In the genomic region with DNA sequence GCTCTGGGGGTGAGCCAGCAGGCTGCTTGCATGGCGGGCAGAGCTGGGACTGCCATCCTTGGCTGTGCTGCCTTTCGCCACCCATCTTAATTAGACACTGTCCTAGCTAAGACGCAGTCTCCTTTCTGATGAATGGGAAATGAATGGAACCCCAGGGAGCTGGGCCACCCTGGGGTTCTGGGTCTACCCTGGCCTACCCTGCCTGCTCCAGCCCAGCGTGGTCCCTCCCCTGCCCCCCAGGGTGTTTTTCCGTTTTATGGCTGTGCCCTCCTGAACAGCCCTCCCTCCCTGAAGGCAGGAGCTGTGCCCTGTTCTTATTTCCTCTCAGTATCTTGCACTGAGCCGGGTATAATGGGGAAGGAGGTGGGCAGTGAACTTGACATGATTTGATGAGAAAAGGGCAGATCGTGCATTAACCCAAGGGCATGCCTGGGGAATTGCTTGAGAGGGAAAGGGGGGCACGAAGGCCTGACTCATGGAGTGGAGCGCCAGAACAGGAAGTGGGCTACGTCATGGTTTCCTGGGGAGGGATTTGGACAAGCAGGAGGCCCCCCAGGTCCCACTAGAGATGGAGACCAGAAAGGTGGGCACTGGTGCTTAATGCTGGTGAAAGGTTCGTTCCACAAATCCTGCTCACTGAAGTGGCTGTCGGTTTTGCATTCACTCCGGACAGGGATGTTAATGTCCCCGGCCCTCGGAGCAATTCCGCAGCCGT, we compare ENCODE assay signal across 17 cellular contexts.
DNase-seq lines count a peak whose midpoint lies in the region; ATAC-seq and TF ChIP-seq lines count a peak whose summit lies in the region.
"Had no signal": no experiment of that assay in that cellular context is flagged by ENCODE, and none has a peak within 500 bp of the region (broad histone marks: within the 10 kb centered on the region; RNA-seq: fewer than 3 reads in every experiment).

No MANE protein-coding gene starts in this region.

- H3K4me2 ChIP-seq in SK-N-SH = peak overlapping the region; percentile 67

- H3F3A ChIP-seq in SK-N-SH (replicated peaks; ENCODE audit: insufficient read depth) = no peaks in the 10 kb centered on the region

- no peaks in the 10 kb centered on the region for H3K79me2 ChIP-seq in SK-N-SH (ENCODE audit: insufficient read depth)
- H3K79me2 ChIP-seq: parathyroid adenoma had no signal

- CTCF ChIA-PET in SK-N-SH (lab: Yijun Ruan, JAX) = interaction anchor here (0.9 to 2.6 kb wide), 3 partner anchors 16 to 146 kb away, joined by 3 to 8 read pairs (median 6); no protein-coding TSS in a partner anchor

- no peaks in the 10 kb centered on the region for H3K9me3 ChIP-seq in SK-N-SH
- H3K9me3 ChIP-seq in transverse colon = no peaks in the 10 kb centered on the region
- H3K9me3 ChIP-seq: SJCRH30, uterus had no signal

- TF ChIP-seq CTCF in SK-N-SH (IDR thresholded peaks at IDR 0.05) (no peak), type B pancreatic cell (conservative IDR thresholded peaks at IDR 0.05) (no peak), transverse colon (IDR thresholded peaks at IDR 0.05) (no peak)

- peak overlapping the region; percentile 61 for H3K27ac Mint-ChIP-seq in stimulated activated naive CD8-positive, alpha-beta T cell treated with anti-CD3 and anti-CD28 coated beads, Interleukin-15, Interleukin-2, amounts not matched to agents 100 ng/mL and 50 ng/mL, for 24 hours
- peak overlapping the region; percentile 13 for H3K27ac Mint-ChIP-seq in type B pancreatic cell
- H3K27ac Mint-ChIP-seq: dendritic cell treated with granulocyte-macrophage colony-stimulating factor and Interleukin-4, amounts not matched to agents 40 ng/mL and 50 ng/mL, for 4 days had no signal

- ATAC-seq in stimulated activated naive CD8-positive, alpha-beta T cell treated with anti-CD3 and anti-CD28 coated beads, Interleukin-15, Interleukin-2, amounts not matched to agents 100 U/mL and 50 U/mL, for 24 hours = no peak
- ATAC-seq in HG03439 (IDR thresholded peaks at IDR 0.05; ENCODE audit: unreplicated experiment) = no peak

- no peak for DNase-seq in stimulated activated naive CD8-positive, alpha-beta T cell treated with anti-CD3 and anti-CD28 coated beads, Interleukin-15, Interleukin-2, amounts not matched to agents 100 U/mL and 50 U/mL, for 24 hours
- no peak for DNase-seq in SK-N-SH
- DNase-seq in glomerular visceral epithelial cell (ENCODE audit: extremely low spot score) = peak; percentile 4
- DNase-seq in type B pancreatic cell (ENCODE audit: extremely low spot score, unreplicated experiment) = no peak
- no peak for DNase-seq in stimulated activated CD4-positive, alpha-beta T cell treated with anti-CD3 and anti-CD28 coated beads, Interleukin-4, amount 100 ng/mL, for 1 hour
- no peak for DNase-seq in transverse colon
- DNase-seq: activated CD8-positive, alpha-beta memory T cell treated with anti-CD3 and anti-CD28 coated beads, Interleukin-2, amount 50 U/mL, for 48 hours; NCI-H187; NK-92 treated with Interleukin-12 subunit alpha and Interleukin-12 subunit beta, amount 100 ng/mL, for 24 hours; SJCRH30; stimulated activated CD4-positive, alpha-beta T cell treated with anti-CD3 and anti-CD28 coated beads, Interleukin-1b, Interleukin-23, amount 100 ng/mL, for 48 hours; uterus had no signal

- no peaks in the 10 kb centered on the region for H3K27me3 ChIP-seq in SK-N-SH (ENCODE audit: insufficient read depth)
- no peaks in the 10 kb centered on the region for H3K27me3 ChIP-seq in transverse colon
- H3K27me3 ChIP-seq: SJCRH30, uterus had no signal

- intact Hi-C loops in transverse colon (cut with DNase I; ENCODE audit: low total_unique reads) = no loop called here

- H3K9ac ChIP-seq in SK-N-SH = peak overlapping the region; percentile 26
- H3K9ac ChIP-seq: parathyroid adenoma had no signal

- TF ChIP-seq POLR2A in transverse colon (IDR thresholded peaks at IDR 0.05) = no peak

- no peak overlapping the region for H2AFZ ChIP-seq in SK-N-SH (ENCODE audit: low read depth)
- H2AFZ ChIP-seq: parathyroid adenoma had no signal

- no peaks in the 10 kb centered on the region for H3K9me2 ChIP-seq in SK-N-SH

- POLR2A ChIA-PET in SK-N-SH (lab: Yijun Ruan, JAX) = no interaction called here

- no peaks in the 10 kb centered on the region for H3K36me3 Mint-ChIP-seq in stimulated activated naive CD8-positive, alpha-beta T cell treated with anti-CD3 and anti-CD28 coated beads, Interleukin-15, Interleukin-2, amounts not matched to agents 100 ng/mL and 50 ng/mL, for 24 hours (ENCODE audit: low read depth)
- no peaks in the 10 kb centered on the region for H3K36me3 Mint-ChIP-seq in type B pancreatic cell

- in situ Hi-C loops in transverse colon (cut with MboI; ENCODE audit: low pct_ligation_motif_present in 1 of 4, low pct_unique_long_range_greater_than_20kb in 1 of 4, low sequenced_read_pairs in 3 of 4) = no loop called here

- H3K36me3 ChIP-seq in SK-N-SH (replicated peaks in 1 of 2; ENCODE audit: control insufficient read depth in 1 of 2, insufficient read depth in 2 of 2, low read length in 1 of 2) = no peaks in the 10 kb centered on the region
- H3K36me3 ChIP-seq in transverse colon = no peaks in the 10 kb centered on the region
- H3K36me3 ChIP-seq: SJCRH30, uterus had no signal

- no peaks in the 10 kb centered on the region for H4K20me1 ChIP-seq in SK-N-SH (ENCODE audit: insufficient read depth)

- H3K27me3 Mint-ChIP-seq in stimulated activated naive CD8-positive, alpha-beta T cell treated with anti-CD3 and anti-CD28 coated beads, Interleukin-15, Interleukin-2, amounts not matched to agents 100 ng/mL and 50 ng/mL, for 24 hours = no peaks in the 10 kb centered on the region
- H3K27me3 Mint-ChIP-seq in type B pancreatic cell = no peaks in the 10 kb centered on the region

- H3K4me3 ChIP-seq in SK-N-SH (ENCODE audit: low read depth in 2 of 2, low read length in 1 of 2) = no peak overlapping the region
- H3K4me3 ChIP-seq in transverse colon = no peak overlapping the region
- H3K4me3 ChIP-seq: SJCRH30, uterus had no signal

- WGBS in SK-N-SH (ENCODE audit: low lambda C conversion rate) = 75% methylated on average over 17 of the region's 17 CpGs
- 83 to 100% methylated on average over 4 to 17 of the region's 17 CpGs for WGBS in transverse colon (ENCODE audit: low coverage in 1 of 2), 2 donors

- H3K4me1 ChIP-seq in SK-N-SH (ENCODE audit: control insufficient read depth in 1 of 2, insufficient read depth in 2 of 2, low read depth in 1 of 2, low read length in 1 of 2) (peaks cover 41 to 76% of the 10 kb centered on the region in 2 experiments; a peak in 3 of 4 replicates), transverse colon (peaks cover 0 to 6% (median 4%) of the 10 kb centered on the region in 4 donors)
- H3K4me1 ChIP-seq: parathyroid adenoma, uterus had no signal

- TF ChIP-seq RAD21 in SK-N-SH (IDR thresholded peaks at IDR 0.05; ENCODE audit: low read length) = no peak

- TF ChIP-seq EP300 in SK-N-SH (IDR thresholded peaks at IDR 0.05; ENCODE audit: borderline replicate concordance in 1 of 2, low read depth in 1 of 2, low read length in 1 of 2) = no peak
- TF ChIP-seq EP300 in transverse colon (IDR thresholded peaks at IDR 0.05; ENCODE audit: low read depth) = no peak

- peaks cover 6% of the 10 kb centered on the region for H3K4me1 Mint-ChIP-seq in stimulated activated naive CD8-positive, alpha-beta T cell treated with anti-CD3 and anti-CD28 coated beads, Interleukin-15, Interleukin-2, amounts not matched to agents 100 ng/mL and 50 ng/mL, for 24 hours (ENCODE audit: low read depth)
- peaks cover 63% of the 10 kb centered on the region for H3K4me1 Mint-ChIP-seq in type B pancreatic cell (ENCODE audit: unreplicated experiment)

- H3K9me3 Mint-ChIP-seq in stimulated activated naive CD8-positive, alpha-beta T cell treated with anti-CD3 and anti-CD28 coated beads, Interleukin-15, Interleukin-2, amounts not matched to agents 100 ng/mL and 50 ng/mL, for 24 hours = no peaks in the 10 kb centered on the region
- no peaks in the 10 kb centered on the region for H3K9me3 Mint-ChIP-seq in type B pancreatic cell
- H3K9me3 Mint-ChIP-seq: dendritic cell treated with granulocyte-macrophage colony-stimulating factor and Interleukin-4, amounts not matched to agents 40 ng/mL and 50 ng/mL, for 4 days had no signal

- H3K27ac ChIP-seq in SK-N-SH (ENCODE audit: low read depth in 2 of 2, low read length in 1 of 2) (peak overlapping the region; percentile 65 to 82; a peak in 3 of 4 replicates), transverse colon (peak overlapping the region in 2 of 4 donors; percentile 32 to 48)
- H3K27ac ChIP-seq: parathyroid adenoma, SJCRH30, uterus, VCaP had no signal

- no peak overlapping the region for H3K4me3 Mint-ChIP-seq in stimulated activated naive CD8-positive, alpha-beta T cell treated with anti-CD3 and anti-CD28 coated beads, Interleukin-15, Interleukin-2, amounts not matched to agents 100 ng/mL and 50 ng/mL, for 24 hours
- peak overlapping the region; percentile 18 for H3K4me3 Mint-ChIP-seq in type B pancreatic cell
- H3K4me3 Mint-ChIP-seq: dendritic cell treated with granulocyte-macrophage colony-stimulating factor and Interleukin-4, amounts not matched to agents 40 ng/mL and 50 ng/mL, for 4 days had no signal

TF ChIP-seq in SK-N-SH, 30 proteins besides CTCF, POLR2A, EP300 and RAD21 (continues in another document):
- TF ChIP-seq NFIC (IDR thresholded peaks at IDR 0.05; ENCODE audit: borderline replicate concordance) (no peak), FOSL2 (IDR thresholded peaks at IDR 0.05; ENCODE audit: borderline replicate concordance, low read depth) (peak; percentile 41; the same call in 1 of the 2 replicates), FOXM1 (IDR thresholded peaks at IDR 0.05; ENCODE audit: low read depth) (no peak), POLR2AphosphoS5 (IDR thresholded peaks at IDR 0.05; ENCODE audit: low read depth, low read length) (no peak)
- TF ChIP-seq, protein P1, sequence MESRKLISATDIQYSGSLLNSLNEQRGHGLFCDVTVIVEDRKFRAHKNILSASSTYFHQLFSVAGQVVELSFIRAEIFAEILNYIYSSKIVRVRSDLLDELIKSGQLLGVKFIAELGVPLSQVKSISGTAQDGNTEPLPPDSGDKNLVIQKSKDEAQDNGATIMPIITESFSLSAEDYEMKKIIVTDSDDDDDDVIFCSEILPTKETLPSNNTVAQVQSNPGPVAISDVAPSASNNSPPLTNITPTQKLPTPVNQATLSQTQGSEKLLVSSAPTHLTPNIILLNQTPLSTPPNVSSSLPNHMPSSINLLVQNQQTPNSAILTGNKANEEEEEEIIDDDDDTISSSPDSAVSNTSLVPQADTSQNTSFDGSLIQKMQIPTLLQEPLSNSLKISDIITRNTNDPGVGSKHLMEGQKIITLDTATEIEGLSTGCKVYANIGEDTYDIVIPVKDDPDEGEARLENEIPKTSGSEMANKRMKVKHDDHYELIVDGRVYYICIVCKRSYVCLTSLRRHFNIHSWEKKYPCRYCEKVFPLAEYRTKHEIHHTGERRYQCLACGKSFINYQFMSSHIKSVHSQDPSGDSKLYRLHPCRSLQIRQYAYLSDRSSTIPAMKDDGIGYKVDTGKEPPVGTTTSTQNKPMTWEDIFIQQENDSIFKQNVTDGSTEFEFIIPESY (IDR thresholded peaks at IDR 0.05; ENCODE audit: borderline replicate concordance, low read depth) = no peak
